8 cellular contexts compared by ENCODE assay signal in genomic region chr2:69945447-69945846, GRCh38. TPM values are rescaled to one million over a fixed set of nuclear protein-coding genes. Genes with fewer than 3 reads are reported as not detected.
DNase-seq lines count a peak whose midpoint lies in the region; ATAC-seq and TF ChIP-seq lines count a peak whose summit lies in the region.

No MANE protein-coding gene starts in this region.

- no peaks in the 10 kb centered on the region for H3K79me2 ChIP-seq in PC-9 (ENCODE audit: low read depth)

- H3F3A ChIP-seq in PC-9 (ENCODE audit: insufficient read depth, low read depth), result peaks cover 56% of the 10 kb centered on the region

- H3K9me3 Mint-ChIP-seq in chondrocyte (ENCODE audit: low read depth) (no peaks in the 10 kb centered on the region), natural killer cell (no peaks in the 10 kb centered on the region), Calu3 (ENCODE audit: low read depth, unreplicated experiment) (no peaks in the 10 kb centered on the region)

- H3K27ac ChIP-seq in PC-9, result peak overlapping the region; percentile 98

- TF ChIP-seq CTCF in PC-9 (conservative IDR thresholded peaks at IDR 0.05), result no peak
- TF ChIP-seq CTCF in chondrocyte (IDR thresholded peaks at IDR 0.05), result no peak
- no peak for TF ChIP-seq CTCF in natural killer cell (IDR thresholded peaks at IDR 0.05)
- no peak for TF ChIP-seq CTCF in Calu3 (IDR thresholded peaks at IDR 0.05; ENCODE audit: unreplicated experiment)

- H3K36me3 ChIP-seq in PC-9 (ENCODE audit: low read depth), result peaks cover 8% of the 10 kb centered on the region; the same call in 1 of the 2 replicates

- H3K4me3 Mint-ChIP-seq in chondrocyte (ENCODE audit: unreplicated experiment) (no peak overlapping the region), natural killer cell (peak overlapping the region; percentile 82), Calu3 (ENCODE audit: low read depth, unreplicated experiment) (no peak overlapping the region)

- ATAC-seq in natural killer cell (peak in 2 of 3 donors; percentile 23 to 41), GM19455 (IDR thresholded peaks at IDR 0.05; ENCODE audit: unreplicated experiment) (no peak)

- BruUV-seq in PC-9 (replicated peaks; lab: Mats Ljungman, UMichigan) (no TSS peak), Calu3 (replicated peaks; lab: Mats Ljungman, UMichigan) (no TSS peak)

- H3K36me3 Mint-ChIP-seq in chondrocyte (ENCODE audit: low read depth) (peaks cover 10% of the 10 kb centered on the region), natural killer cell (peaks cover 8% of the 10 kb centered on the region), Calu3 (ENCODE audit: insufficient read depth, unreplicated experiment) (peaks cover 10% of the 10 kb centered on the region)

- peak overlapping the region; percentile 70 for H3K27ac Mint-ChIP-seq in chondrocyte (ENCODE audit: unreplicated experiment)
- H3K27ac Mint-ChIP-seq in natural killer cell, result peak overlapping the region; percentile 78 to 91
- no peak overlapping the region for H3K27ac Mint-ChIP-seq in Calu3 (ENCODE audit: unreplicated experiment)

- no peaks in the 10 kb centered on the region for H3K9me3 ChIP-seq in PC-9 (ENCODE audit: insufficient read depth, low read depth)

- POLR2A ChIA-PET in PC-9 (lab: Charles Lee; ENCODE audit: unreplicated experiment), result no interaction called here

- peak overlapping the region; percentile 66 for H3K4me2 ChIP-seq in PC-9

- H4K20me1 ChIP-seq in PC-9 (ENCODE audit: insufficient read depth), result no peaks in the 10 kb centered on the region

- CTCF ChIA-PET in PC-9 (lab: Charles Lee), result no interaction called here
- CTCF ChIA-PET in Calu3 (lab: Charles Lee), result no interaction called here

- H3K27me3 Mint-ChIP-seq in chondrocyte (ENCODE audit: low read depth) (no peaks in the 10 kb centered on the region), natural killer cell (ENCODE audit: low read depth in 2 of 2) (no peaks in the 10 kb centered on the region), Calu3 (ENCODE audit: unreplicated experiment) (no peaks in the 10 kb centered on the region)

- peak; percentile 46 for DNase-seq in GDM1 (lab: John Stamatoyannopoulos, UW)
- no peak for DNase-seq in PC-9
- no peak for DNase-seq in chondrocyte (ENCODE audit: low spot score)
- DNase-seq in natural killer cell, result no peak
- DNase-seq in Calu3, result no peak
- DNase-seq in NCI-H1105 (lab: John Stamatoyannopoulos, UW), result no peak
- no peak for DNase-seq in NCI-H1105 treated with DMSO at 0.1 percent for 48 hours (lab: John Stamatoyannopoulos, UW)

- H3K27me3 ChIP-seq in PC-9 (ENCODE audit: insufficient read depth, low read depth), result no peaks in the 10 kb centered on the region

- no peak overlapping the region for H2AFZ ChIP-seq in PC-9

- H3K4me3 ChIP-seq in PC-9, result no peak overlapping the region

- no peaks in the 10 kb centered on the region for H3K9me2 ChIP-seq in PC-9 (ENCODE audit: insufficient read depth)

- peaks cover 70% of the 10 kb centered on the region for H3K4me1 ChIP-seq in PC-9 (replicated peaks; ENCODE audit: insufficient read depth)

- peaks cover 21% of the 10 kb centered on the region for H3K4me1 Mint-ChIP-seq in chondrocyte (ENCODE audit: low read depth)
- H3K4me1 Mint-ChIP-seq in natural killer cell, result peaks cover 34 to 42% of the 10 kb centered on the region in 2 donors
- peaks cover 28% of the 10 kb centered on the region for H3K4me1 Mint-ChIP-seq in Calu3 (ENCODE audit: low read depth, unreplicated experiment)

- intact Hi-C loops in PC-9 (cut with micrococcal nuclease; ENCODE audit: unreplicated experiment) (loop anchor here (5.0 kb wide), 1 partner anchor 42 kb away; no protein-coding TSS in a partner anchor), natural killer cell (cut with micrococcal nuclease) (loop anchor here (10.0 kb wide), 1 partner anchor 199 kb away; no protein-coding TSS in a partner anchor), Calu3 (cut with micrococcal nuclease; ENCODE audit: unreplicated experiment) (no loop called here)

RNA-seq across cellular contexts. Expression of gene ASPRV1, which starts 16.0 kb away (rescaled TPM):
- total RNA-seq in PC-9 (2021), result 0.30 and 0.48 TPM in 2 replicates
- 0.21 to 1.2 TPM (median 0.35 TPM) in 3 replicates for total RNA-seq in chondrocyte
- total RNA-seq in natural killer cell, result 1 to 10 TPM; 1.4 to 2.7 (median 1.9) TPM
- total RNA-seq in Calu3 (2022), result 0.17 and 0.27 TPM in 2 replicates

RNA-seq across cellular contexts. Expression of gene MXD1, which starts 30.5 kb away (rescaled TPM):
- total RNA-seq in PC-9 (2021), result 8.5 and 8.8 TPM in 2 replicates
- total RNA-seq in chondrocyte, result 12.1 to 19.9 TPM (median 16.9 TPM) in 3 replicates
- 100 to 1,000 TPM in 2 of 3 donors, 10 to 100 TPM in 1; 63.0 to 165 (median 112) TPM for total RNA-seq in natural killer cell
- total RNA-seq in Calu3 (2022), result 13.3 and 17.4 TPM in 2 replicates

RNA-seq across cellular contexts. Expression of gene SNRNP27, which starts 51.7 kb away (rescaled TPM):
- total RNA-seq in PC-9 (2021) (29.9 and 38.1 TPM in 2 replicates), chondrocyte (45.0 to 50.7 TPM (median 48.6 TPM) in 3 replicates), natural killer cell (10 to 100 TPM; 53.2 to 61.5 (median 58.2) TPM), Calu3 (2022) (36.3 and 39.8 TPM in 2 replicates)
